1 cellular context compared by ENCODE assay signal in genomic region chr17:75086496-75087181, GRCh38.
TF ChIP-seq lines count a peak whose summit lies in the region.

No MANE protein-coding gene starts in this region.

TF ChIP-seq in HepG2, 621 proteins besides CTCF, POLR2A, EP300 and RAD21 (continued from another document and continues in another):
- TF ChIP-seq PAX8 (CRISPR knock-in tag; IDR thresholded peaks at IDR 0.05; ENCODE audit: borderline replicate concordance), result no peak
- TF ChIP-seq ZNF530 (CRISPR knock-in tag; IDR thresholded peaks at IDR 0.05; ENCODE audit: low read depth), result 0 out of 2 replicates have a peak, but pooled peaks have one; percentile 15
- 0 out of 2 replicates have a peak, but pooled peaks have one; percentile 39 for TF ChIP-seq ZNF619 (CRISPR knock-in tag; IDR thresholded peaks at IDR 0.05)
- no peak for TF ChIP-seq ZBTB14 (CRISPR knock-in tag; IDR thresholded peaks at IDR 0.05)
- TF ChIP-seq DRAP1 (CRISPR knock-in tag; IDR thresholded peaks at IDR 0.05), result no peak; the same call in 1 of the 2 replicates
- no peak for TF ChIP-seq HIC2 (CRISPR knock-in tag; IDR thresholded peaks at IDR 0.05; ENCODE audit: low read depth)
- peak; percentile 41; the same call in 1 of the 2 replicates for TF ChIP-seq KDM2A (CRISPR knock-in tag; IDR thresholded peaks at IDR 0.05; ENCODE audit: borderline replicate concordance, low read depth)
- TF ChIP-seq SNAPC5 (CRISPR knock-in tag; IDR thresholded peaks at IDR 0.05; ENCODE audit: borderline replicate concordance), result no peak
- no peak; the same call in 1 of the 2 replicates for TF ChIP-seq ZBED4 (CRISPR knock-in tag; IDR thresholded peaks at IDR 0.05; ENCODE audit: borderline replicate concordance)
- TF ChIP-seq DPF2 (CRISPR knock-in tag; IDR thresholded peaks at IDR 0.05; ENCODE audit: borderline replicate concordance, low read depth), result 0 out of 2 replicates have a peak, but pooled peaks have one; percentile 32
- peak; percentile 72 for TF ChIP-seq NR2F6 (IDR thresholded peaks at IDR 0.05)
- peak; percentile 88 for TF ChIP-seq NR2F6 (CRISPR knock-in tag; IDR thresholded peaks at IDR 0.05)
- no peak for TF ChIP-seq ZNF484 (CRISPR knock-in tag; IDR thresholded peaks at IDR 0.05; ENCODE audit: borderline replicate concordance, low read depth)
- TF ChIP-seq ZBTB7A (CRISPR knock-in tag; IDR thresholded peaks at IDR 0.05), result no peak
- no peak for TF ChIP-seq ZNF138 (CRISPR knock-in tag; IDR thresholded peaks at IDR 0.05; ENCODE audit: low read depth)
- TF ChIP-seq ZBTB40 (IDR thresholded peaks at IDR 0.05), result no peak
- TF ChIP-seq ZBTB40 (CRISPR knock-in tag; IDR thresholded peaks at IDR 0.05), result 0 out of 2 replicates have a peak, but pooled peaks have one; percentile 44
- TF ChIP-seq MIER2 (CRISPR knock-in tag; IDR thresholded peaks at IDR 0.05), result no peak; the same call in 1 of the 2 replicates
- no peak for TF ChIP-seq ZNF10 (CRISPR knock-in tag; IDR thresholded peaks at IDR 0.05; ENCODE audit: borderline replicate concordance, low read depth)
- TF ChIP-seq TARDBP (CRISPR knock-in tag; IDR thresholded peaks at IDR 0.05), result peak; percentile 63
- TF ChIP-seq AKAP8 (CRISPR knock-in tag; IDR thresholded peaks at IDR 0.05), result no peak; the same call in 1 of the 2 replicates
- no peak for TF ChIP-seq PAF1 (CRISPR knock-in tag; IDR thresholded peaks at IDR 0.05)
- 0 out of 2 replicates have a peak, but pooled peaks have one; percentile 56 for TF ChIP-seq POGK (CRISPR knock-in tag; conservative IDR thresholded peaks at IDR 0.05)
- TF ChIP-seq HDAC6 (IDR thresholded peaks at IDR 0.05; ENCODE audit: low read depth, low read length), result no peak
- peak; percentile 38; the same call in 1 of the 2 replicates for TF ChIP-seq ZNF101 (CRISPR knock-in tag; IDR thresholded peaks at IDR 0.05; ENCODE audit: borderline replicate concordance, low read depth)
- peak; percentile 72; the same call in 1 of the 2 replicates for TF ChIP-seq ZNF580 (CRISPR knock-in tag; IDR thresholded peaks at IDR 0.05; ENCODE audit: borderline replicate concordance, low read depth)
- 0 out of 2 replicates have a peak, but pooled peaks have one; percentile 48 for TF ChIP-seq ZNF839 (CRISPR knock-in tag; IDR thresholded peaks at IDR 0.05; ENCODE audit: borderline replicate concordance)
- no peak for TF ChIP-seq ZNF552 (CRISPR knock-in tag; IDR thresholded peaks at IDR 0.05; ENCODE audit: borderline replicate concordance)
